Comparison of ENCODE assay signal across 1 cellular context in the genomic region with DNA sequence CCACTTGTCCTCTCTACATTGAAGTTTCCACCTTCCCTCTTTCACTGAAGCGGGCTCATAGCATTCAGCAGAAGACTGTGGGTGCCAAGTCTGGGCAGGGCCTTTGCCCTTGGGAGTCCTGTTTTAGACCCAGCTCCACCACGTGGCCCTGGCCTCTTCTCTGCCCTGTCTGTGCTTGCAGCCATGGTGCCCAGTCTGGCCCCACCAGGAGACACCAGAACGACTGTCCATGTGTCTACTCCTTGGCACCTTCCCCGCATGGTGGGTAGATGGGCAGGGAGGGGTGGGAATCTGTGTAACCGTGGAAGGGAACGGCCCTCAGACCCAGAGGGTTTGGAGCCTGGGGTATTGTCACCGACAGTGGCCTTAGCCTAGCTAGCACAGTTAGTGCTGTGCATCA.
TF ChIP-seq lines count a peak whose summit lies in the region.

No MANE protein-coding gene starts in this region.

TF ChIP-seq in GM12878, 131 proteins besides CTCF, POLR2A, EP300 and RAD21:
- TF ChIP-seq TARDBP (IDR thresholded peaks at IDR 0.05; ENCODE audit: borderline replicate concordance) (no peak), ESRRA (IDR thresholded peaks at IDR 0.05; ENCODE audit: low read length) (no peak), IRF3 (IDR thresholded peaks at IDR 0.05) (no peak), ZNF217 (IDR thresholded peaks at IDR 0.05) (no peak), SREBF2 (IDR thresholded peaks at IDR 0.05; ENCODE audit: low read length) (no peak), WRNIP1 (IDR thresholded peaks at IDR 0.05; ENCODE audit: borderline replicate concordance, low read depth, low read length) (no peak), ZNF622 (IDR thresholded peaks at IDR 0.05) (no peak), SRF (IDR thresholded peaks at IDR 0.05; ENCODE audit: low read depth in 2 of 2, low read length in 2 of 2) (no peak), ATF2 (IDR thresholded peaks at IDR 0.05; ENCODE audit: low read length) (no peak), POU2F2 (IDR thresholded peaks at IDR 0.05; ENCODE audit: borderline replicate concordance, low read depth, low read length) (no peak)
- TF ChIP-seq, protein P1, sequence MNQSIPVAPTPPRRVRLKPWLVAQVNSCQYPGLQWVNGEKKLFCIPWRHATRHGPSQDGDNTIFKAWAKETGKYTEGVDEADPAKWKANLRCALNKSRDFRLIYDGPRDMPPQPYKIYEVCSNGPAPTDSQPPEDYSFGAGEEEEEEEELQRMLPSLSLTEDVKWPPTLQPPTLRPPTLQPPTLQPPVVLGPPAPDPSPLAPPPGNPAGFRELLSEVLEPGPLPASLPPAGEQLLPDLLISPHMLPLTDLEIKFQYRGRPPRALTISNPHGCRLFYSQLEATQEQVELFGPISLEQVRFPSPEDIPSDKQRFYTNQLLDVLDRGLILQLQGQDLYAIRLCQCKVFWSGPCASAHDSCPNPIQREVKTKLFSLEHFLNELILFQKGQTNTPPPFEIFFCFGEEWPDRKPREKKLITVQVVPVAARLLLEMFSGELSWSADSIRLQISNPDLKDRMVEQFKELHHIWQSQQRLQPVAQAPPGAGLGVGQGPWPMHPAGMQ (IDR thresholded peaks at IDR 0.05; ENCODE audit: borderline replicate concordance), result no peak
